Comparison of ENCODE assay signal across 14 cellular contexts in genomic region chr14:102213984-102214658, GRCh38.
DNase-seq lines count a peak whose midpoint lies in the region; ATAC-seq and TF ChIP-seq lines count a peak whose summit lies in the region.
"Had no signal": no experiment of that assay in that cellular context is flagged by ENCODE, and none has a peak within 500 bp of the region (broad histone marks: within the 10 kb centered on the region; RNA-seq: fewer than 3 reads in every experiment).

No MANE protein-coding gene starts in this region.

- 100% methylated on average over 1 of the region's 25 CpGs for WGBS in mesendoderm (ENCODE audit: extremely low coverage, insufficient coverage, low lambda C conversion rate)

- H3K27ac ChIP-seq in osteoblast (ENCODE audit: low read depth, low read length) (peak overlapping the region; percentile 46), mesendoderm (ENCODE audit: low read depth, low read length) (no peak overlapping the region)

- no peaks in the 10 kb centered on the region for H3K9me3 ChIP-seq in osteoblast (ENCODE audit: low read depth, low read length)

- no peak overlapping the region for H4K5ac ChIP-seq in mesendoderm (ENCODE audit: low read length)

- H3K9ac ChIP-seq in mesendoderm (ENCODE audit: low read length): no peak overlapping the region

- peak; percentile 6 for DNase-seq in DMS114 treated with DMSO at 0.1 percent for 48 hours (lab: John Stamatoyannopoulos, UW; ENCODE audit: unreplicated experiment)
- DNase-seq in Kasumi-1 (lab: John Stamatoyannopoulos, UW): peak; percentile 16 to 63
- DNase-seq in chondrocyte (ENCODE audit: low spot score): no peak
- DNase-seq in osteoblast (ENCODE audit: insufficient read length, low spot score, missing footprints): no peak
- no peak for DNase-seq in activated CD4-positive, alpha-beta T cell treated with anti-CD3 and anti-CD28 coated beads, Interleukin-2, amount 10 ng/mL, durations not matched to agents 7 days and 5 days
- no peak for DNase-seq in mesendoderm
- DNase-seq in NCI-H187 (lab: John Stamatoyannopoulos, UW): no peak
- DNase-seq: activated CD4-positive, alpha-beta T cell treated with anti-CD3 and anti-CD28 coated beads for 48 hours; activated T-cell treated with anti-CD3 and anti-CD28 coated beads, Interleukin-2, amount 50 U/mL, for 72 hours; COR-L47 had no signal

- H3K4me2 ChIP-seq in osteoblast (ENCODE audit: insufficient read depth, low read length): no peak overlapping the region
- H3K4me2 ChIP-seq in mesendoderm (ENCODE audit: low read length): no peak overlapping the region
- H3K4me2 ChIP-seq: smooth muscle cell had no signal

- peak overlapping the region; percentile 2 for H3K27ac Mint-ChIP-seq in chondrocyte (ENCODE audit: unreplicated experiment)
- H3K27ac Mint-ChIP-seq in activated CD4-positive, alpha-beta T cell treated with anti-CD3 and anti-CD28 coated beads, Interleukin-2, amount 10 ng/mL, durations not matched to agents 7 days and 5 days: no peak overlapping the region
- H3K27ac Mint-ChIP-seq: activated T-cell treated with anti-CD3 and anti-CD28 coated beads, Interleukin-2, amount 50 U/mL, for 72 hours; IgD-negative memory B cell had no signal

- H2AK5ac ChIP-seq in mesendoderm (ENCODE audit: low read length): no peak overlapping the region

- H2BK5ac ChIP-seq in mesendoderm (ENCODE audit: low read length): no peak overlapping the region

- H3K27me3 ChIP-seq in osteoblast (ENCODE audit: insufficient read depth, low read length) (no peaks in the 10 kb centered on the region), mesendoderm (ENCODE audit: insufficient read depth, low read length, poor library complexity) (no peaks in the 10 kb centered on the region)

- H3K36me3 ChIP-seq in osteoblast (ENCODE audit: insufficient read depth, low read length): peaks cover 28% of the 10 kb centered on the region
- no peaks in the 10 kb centered on the region for H3K36me3 ChIP-seq in mesendoderm (ENCODE audit: control insufficient read depth, insufficient read depth, low read length)

- H3K9me3 Mint-ChIP-seq in chondrocyte (ENCODE audit: low read depth): no peaks in the 10 kb centered on the region
- no peaks in the 10 kb centered on the region for H3K9me3 Mint-ChIP-seq in activated CD4-positive, alpha-beta T cell treated with anti-CD3 and anti-CD28 coated beads, Interleukin-2, amount 10 ng/mL, durations not matched to agents 7 days and 5 days
- H3K9me3 Mint-ChIP-seq: activated T-cell treated with anti-CD3 and anti-CD28 coated beads, Interleukin-2, amount 50 U/mL, for 72 hours; IgD-negative memory B cell; nephron had no signal

- no peak overlapping the region for H2BK15ac ChIP-seq in mesendoderm (replicated peaks; ENCODE audit: low read depth)

- no peak overlapping the region for H3K23ac ChIP-seq in mesendoderm (ENCODE audit: low read length)

- H3K4ac ChIP-seq in mesendoderm (ENCODE audit: low read depth, low read length): no peak overlapping the region

- no peak overlapping the region for H3K4me3 ChIP-seq in osteoblast (ENCODE audit: insufficient read depth, low read length)
- H3K4me3 ChIP-seq in mesendoderm (ENCODE audit: low read length): no peak overlapping the region
- H3K4me3 ChIP-seq: smooth muscle cell had no signal

- CTCF ChIA-PET in activated CD4-positive, alpha-beta T cell treated with anti-CD3 and anti-CD28 coated beads, Interleukin-2, amount 10 ng/mL, durations not matched to agents 7 days and 5 days (lab: Charles Lee): interaction anchor here (0.6 kb wide), 1 partner anchor 583 kb away, joined by 3 read pairs; no protein-coding TSS in a partner anchor

- no peak for ATAC-seq in GM18858 (IDR thresholded peaks at IDR 0.05; ENCODE audit: unreplicated experiment)
- ATAC-seq: activated T-cell treated with anti-CD3 and anti-CD28 coated beads, Interleukin-2, amount 50 U/mL, for 72 hours had no signal

- H3K18ac ChIP-seq in mesendoderm (ENCODE audit: low read length): no peak overlapping the region

- H3K79me1 ChIP-seq in mesendoderm (ENCODE audit: low read length): peaks cover 18% of the 10 kb centered on the region

- H3K4me1 ChIP-seq in osteoblast (ENCODE audit: insufficient read depth, low read length) (peaks cover 22% of the 10 kb centered on the region), mesendoderm (ENCODE audit: control insufficient read depth, low read depth, low read length) (peaks cover 2% of the 10 kb centered on the region)

- H3K56ac ChIP-seq in mesendoderm (ENCODE audit: low read length): no peak overlapping the region

- H2BK120ac ChIP-seq in mesendoderm (ENCODE audit: low read depth, low read length): no peak overlapping the region

- no peak overlapping the region for H4K8ac ChIP-seq in mesendoderm (ENCODE audit: low read depth, low read length)

- no peak overlapping the region for H3K4me3 Mint-ChIP-seq in chondrocyte (ENCODE audit: unreplicated experiment)
- no peak overlapping the region for H3K4me3 Mint-ChIP-seq in activated CD4-positive, alpha-beta T cell treated with anti-CD3 and anti-CD28 coated beads, Interleukin-2, amount 10 ng/mL, durations not matched to agents 7 days and 5 days
- H3K4me3 Mint-ChIP-seq: activated T-cell treated with anti-CD3 and anti-CD28 coated beads, Interleukin-2, amount 50 U/mL, for 72 hours; IgD-negative memory B cell; nephron had no signal

- H3K36me3 Mint-ChIP-seq in chondrocyte (ENCODE audit: low read depth): peaks cover 6% of the 10 kb centered on the region
- H3K36me3 Mint-ChIP-seq in activated CD4-positive, alpha-beta T cell treated with anti-CD3 and anti-CD28 coated beads, Interleukin-2, amount 10 ng/mL, durations not matched to agents 7 days and 5 days (ENCODE audit: low read depth): peaks cover 6% of the 10 kb centered on the region

- peak; percentile 55 for TF ChIP-seq CTCF in chondrocyte (IDR thresholded peaks at IDR 0.05)
- peak; percentile 25 for TF ChIP-seq CTCF in osteoblast (IDR thresholded peaks at IDR 0.05; ENCODE audit: extremely low read depth, low read depth, low read length)

- H4K20me1 ChIP-seq in osteoblast (ENCODE audit: insufficient read depth, low read length): peaks cover 6% of the 10 kb centered on the region

- H3K4me1 Mint-ChIP-seq in chondrocyte (ENCODE audit: low read depth): peaks cover 16% of the 10 kb centered on the region
- no peaks in the 10 kb centered on the region for H3K4me1 Mint-ChIP-seq in activated CD4-positive, alpha-beta T cell treated with anti-CD3 and anti-CD28 coated beads, Interleukin-2, amount 10 ng/mL, durations not matched to agents 7 days and 5 days

- no peak overlapping the region for H2AFZ ChIP-seq in osteoblast (ENCODE audit: low read length)

- POLR2A ChIA-PET in activated CD4-positive, alpha-beta T cell treated with anti-CD3 and anti-CD28 coated beads, Interleukin-2, amount 10 ng/mL, durations not matched to agents 7 days and 5 days (lab: Charles Lee): no interaction called here

- H3K27me3 Mint-ChIP-seq in chondrocyte (ENCODE audit: low read depth): no peaks in the 10 kb centered on the region
- H3K27me3 Mint-ChIP-seq in activated CD4-positive, alpha-beta T cell treated with anti-CD3 and anti-CD28 coated beads, Interleukin-2, amount 10 ng/mL, durations not matched to agents 7 days and 5 days: no peaks in the 10 kb centered on the region
- H3K27me3 Mint-ChIP-seq: IgD-negative memory B cell had no signal

- H3K79me2 ChIP-seq in osteoblast (ENCODE audit: insufficient read depth, low read length) (peaks cover 63% of the 10 kb centered on the region), mesendoderm (ENCODE audit: control insufficient read depth, insufficient read depth, low read length) (no peaks in the 10 kb centered on the region)

Comparison
In these comparisons a context has a peak if more than half of its experiments do, and no peak if none do; other contexts are left out.
1. DNase-seq: peak in DMS114 treated with DMSO at 0.1 percent for 48 hours (single experiment) and Kasumi-1 (2 of 2); none in chondrocyte (single experiment), osteoblast (single experiment), activated CD4-positive, alpha-beta T cell treated with anti-CD3 and anti-CD28 coated beads, Interleukin-2, amount 10 ng/mL, durations not matched to agents 7 days and 5 days (single experiment), mesendoderm (single experiment) and NCI-H187 (0 of 2).